In the genomic region with DNA sequence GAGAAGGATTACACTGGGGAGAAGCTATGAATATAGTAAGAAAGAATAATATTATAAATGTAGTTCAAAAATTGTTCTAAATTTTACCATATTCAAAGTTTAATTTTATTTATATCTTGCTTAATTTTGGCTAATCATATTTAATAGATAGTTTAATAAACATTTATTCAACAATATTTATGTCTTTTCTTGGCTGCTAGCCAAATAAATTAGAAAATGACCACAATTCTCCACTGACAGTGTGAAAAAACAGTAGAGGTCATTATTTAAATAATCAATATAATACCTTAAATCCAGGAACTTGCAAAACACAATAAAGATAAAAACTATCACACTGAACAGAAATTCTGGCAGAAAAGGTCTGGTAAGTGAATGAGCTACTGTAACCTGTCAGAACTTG, we compare ENCODE assay signal across 22 cellular contexts.
A peak's percentile ranks its signal among the peaks of the same experiment; 100 is the strongest.
DNase-seq lines count a peak whose midpoint lies in the region; ATAC-seq, FAIRE-seq and TF ChIP-seq lines count a peak whose summit lies in the region.
"Had no signal": no experiment of that assay in that cellular context is flagged by ENCODE, and none has a peak within 500 bp of the region (broad histone marks: within the 10 kb centered on the region; RNA-seq: fewer than 3 reads in every experiment).

No MANE protein-coding gene starts in this region.

- no peaks in the 10 kb centered on the region for H3K27me3 Mint-ChIP-seq in chondrocyte (ENCODE audit: low read depth)
- H3K27me3 Mint-ChIP-seq: B cell; CD4-positive, CD25-positive, alpha-beta regulatory T cell had no signal

- TF ChIP-seq CTCF in K562 (IDR thresholded peaks at IDR 0.05 in 2 of 3, conservative IDR thresholded peaks at IDR 0.05 in 1 of 3; ENCODE audit: insufficient read depth in 2 of 3, low read depth in 1 of 3, low read length in 3 of 3), result no peak
- no peak for TF ChIP-seq CTCF in chondrocyte (IDR thresholded peaks at IDR 0.05)

- H3K36me3 Mint-ChIP-seq in chondrocyte (ENCODE audit: low read depth), result no peaks in the 10 kb centered on the region

- no peak overlapping the region for H3K4me2 ChIP-seq in K562 (ENCODE audit: insufficient read depth, low read length)
- H3K4me2 ChIP-seq: BLaER1, GM23338 had no signal

- H2AFZ ChIP-seq in K562 (ENCODE audit: low read depth, low read length), result no peak overlapping the region
- H2AFZ ChIP-seq: GM23338 had no signal

- ATAC-seq in K562, result no peak
- ATAC-seq in right cardiac atrium, result no peak
- ATAC-seq: CD8-positive, alpha-beta T cell; GM23338; HCT116 had no signal

- TF ChIP-seq RAD21 in K562 (CRISPR knock-in tag; conservative IDR thresholded peaks at IDR 0.05 in 1 of 2, IDR thresholded peaks at IDR 0.05 in 1 of 2), result no peak

- no peak overlapping the region for H3K4me3 ChIP-seq in K562
- H3K4me3 ChIP-seq in right cardiac atrium (ENCODE audit: low read length), result no peak overlapping the region
- H3K4me3 ChIP-seq: BLaER1, GM23338 had no signal

- in situ Hi-C loops in K562 (cut with MboI), result no loop called here

- no peaks in the 10 kb centered on the region for H3K9me1 ChIP-seq in K562 (ENCODE audit: control insufficient read depth, insufficient read depth, low read length)

- H3K4me1 ChIP-seq in K562 (replicated peaks in 1 of 2; ENCODE audit: control insufficient read depth in 2 of 2, insufficient read depth in 2 of 2, low read length in 2 of 2) (no peaks in the 10 kb centered on the region), right cardiac atrium (ENCODE audit: control insufficient read depth, insufficient read depth, low read length) (no peaks in the 10 kb centered on the region)
- H3K4me1 ChIP-seq: Caco-2 had no signal

- intact Hi-C loops in K562 (cut with micrococcal nuclease), result no loop called here
- intact Hi-C loops in right cardiac atrium (cut with DNase I), result no loop called here

- no peak for TF ChIP-seq EP300 in K562 (IDR thresholded peaks at IDR 0.05; ENCODE audit: low read length)

- TF ChIP-seq POLR2A in K562 (conservative IDR thresholded peaks at IDR 0.05), result no peak

- FAIRE-seq in A204.1 (lab: Jason Lieb, UNC) (peak; percentile 93), G401.6 (lab: Jason Lieb, UNC) (peak; percentile 53), K562 (lab: Jason Lieb, UNC) (no peak), frontal cortex (lab: Jason Lieb, UNC) (peak; percentile 50)
- FAIRE-seq: GM12891, GM18507 had no signal

- H4K20me1 ChIP-seq in K562 (replicated peaks; ENCODE audit: control insufficient read depth, insufficient read depth, low read length), result no peaks in the 10 kb centered on the region
- H4K20me1 ChIP-seq: BLaER1 had no signal

- H3K36me3 ChIP-seq in K562 (ENCODE audit: control insufficient read depth, insufficient read depth, low read length), result no peaks in the 10 kb centered on the region
- H3K36me3 ChIP-seq: BLaER1 had no signal

- H3K27me3 ChIP-seq in K562 (ENCODE audit: control insufficient read depth in 2 of 2, insufficient read depth in 2 of 2, low read length in 2 of 2) (no peaks in the 10 kb centered on the region), right cardiac atrium (ENCODE audit: control insufficient read depth, insufficient read depth) (no peaks in the 10 kb centered on the region)
- H3K27me3 ChIP-seq: BLaER1 had no signal

- CTCF ChIA-PET in K562 (lab: Yijun Ruan, JAX; ENCODE audit: low intra/inter-chr PET ratio), result no interaction called here

- H3K27ac ChIP-seq in K562 (ENCODE audit: extremely low read depth, low read depth, low read length) (no peak overlapping the region), right cardiac atrium (ENCODE audit: low read length) (no peak overlapping the region)
- H3K27ac ChIP-seq: BLaER1, C4-2B had no signal

- POLR2A ChIA-PET in K562 (lab: Yijun Ruan, JAX), result no interaction called here

- no TSS peak for BruUV-seq in K562 (replicated peaks; lab: Mats Ljungman, UMichigan)

- DNase-seq in K562 (ENCODE audit: extremely low read depth in 1 of 4, low spot score in 3 of 4) (no peak), frontal cortex (ENCODE audit: low spot score in 2 of 2) (no peak), chondrocyte (ENCODE audit: low spot score) (no peak), SW 1271 (lab: John Stamatoyannopoulos, UW) (no peak), EL (no peak), right cardiac atrium (no peak)
- DNase-seq: Caco-2; CD4-positive, CD25-positive, alpha-beta regulatory T cell; CD8-positive, alpha-beta T cell; DMS153; DND-41; GF-D8; H9 had no signal

- no peak overlapping the region for H3K4me3 Mint-ChIP-seq in chondrocyte (ENCODE audit: unreplicated experiment)
- H3K4me3 Mint-ChIP-seq: B cell; CD8-positive, alpha-beta T cell; GM23338; H9 had no signal

- H3K9me3 Mint-ChIP-seq in chondrocyte (ENCODE audit: low read depth), result no peaks in the 10 kb centered on the region
- H3K9me3 Mint-ChIP-seq: CD4-positive, CD25-positive, alpha-beta regulatory T cell; CD8-positive, alpha-beta T cell; GM23338; H9 had no signal

- H3K9ac ChIP-seq in K562 (ENCODE audit: insufficient read depth in 1 of 2, low read depth in 2 of 2, low read length in 2 of 2), result no peak overlapping the region
- H3K9ac ChIP-seq: BLaER1 had no signal

- no peaks in the 10 kb centered on the region for H3K79me2 ChIP-seq in K562 (ENCODE audit: control insufficient read depth, insufficient read depth, low read length)

- H3K9me3 ChIP-seq in K562 (replicated peaks; ENCODE audit: control insufficient read depth, insufficient read depth, low read depth, low read length), result no peaks in the 10 kb centered on the region
- no peaks in the 10 kb centered on the region for H3K9me3 ChIP-seq in right cardiac atrium (ENCODE audit: control insufficient read depth, low read length)
- H3K9me3 ChIP-seq: BLaER1, Caco-2 had no signal

- no peaks in the 10 kb centered on the region for H3K4me1 Mint-ChIP-seq in chondrocyte (ENCODE audit: low read depth)
- H3K4me1 Mint-ChIP-seq: B cell, GM23338, H9 had no signal

- H3K27ac Mint-ChIP-seq in chondrocyte (ENCODE audit: unreplicated experiment), result no peak overlapping the region
- H3K27ac Mint-ChIP-seq: B cell, GM23338, H9 had no signal

TF ChIP-seq in K562, 482 proteins besides CTCF, POLR2A, EP300 and RAD21 (continues in another document):
- no peak for TF ChIP-seq MYNN (IDR thresholded peaks at IDR 0.05)
- no peak for TF ChIP-seq MYNN (CRISPR knock-in tag; IDR thresholded peaks at IDR 0.05)
- TF ChIP-seq, protein P1, sequence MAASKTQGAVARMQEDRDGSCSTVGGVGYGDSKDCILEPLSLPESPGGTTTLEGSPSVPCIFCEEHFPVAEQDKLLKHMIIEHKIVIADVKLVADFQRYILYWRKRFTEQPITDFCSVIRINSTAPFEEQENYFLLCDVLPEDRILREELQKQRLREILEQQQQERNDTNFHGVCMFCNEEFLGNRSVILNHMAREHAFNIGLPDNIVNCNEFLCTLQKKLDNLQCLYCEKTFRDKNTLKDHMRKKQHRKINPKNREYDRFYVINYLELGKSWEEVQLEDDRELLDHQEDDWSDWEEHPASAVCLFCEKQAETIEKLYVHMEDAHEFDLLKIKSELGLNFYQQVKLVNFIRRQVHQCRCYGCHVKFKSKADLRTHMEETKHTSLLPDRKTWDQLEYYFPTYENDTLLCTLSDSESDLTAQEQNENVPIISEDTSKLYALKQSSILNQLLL (CRISPR knock-in tag; IDR thresholded peaks at IDR 0.05; ENCODE audit: borderline replicate concordance), result no peak
- no peak for TF ChIP-seq ZNF311 (CRISPR knock-in tag; IDR thresholded peaks at IDR 0.05)
- TF ChIP-seq KLF13 (tag; IDR thresholded peaks at IDR 0.05; ENCODE audit: borderline replicate concordance, low read depth), result no peak
- TF ChIP-seq OTX1 (CRISPR knock-in tag; IDR thresholded peaks at IDR 0.05), result no peak
- TF ChIP-seq ZBTB8A (IDR thresholded peaks at IDR 0.05; ENCODE audit: partially characterized antibody), result no peak
- no peak for TF ChIP-seq YBX1 (IDR thresholded peaks at IDR 0.05)
- no peak for TF ChIP-seq ZNF121 (CRISPR knock-in tag; conservative IDR thresholded peaks at IDR 0.05)
- peak; percentile 88 for TF ChIP-seq NFIC (IDR thresholded peaks at IDR 0.05)
- no peak for TF ChIP-seq TOE1 (IDR thresholded peaks at IDR 0.05; ENCODE audit: borderline replicate concordance)
- TF ChIP-seq TOE1 (CRISPR knock-in tag; IDR thresholded peaks at IDR 0.05; ENCODE audit: borderline replicate concordance, low read depth), result no peak
